9 cellular contexts compared by ENCODE assay signal in the genomic region with DNA sequence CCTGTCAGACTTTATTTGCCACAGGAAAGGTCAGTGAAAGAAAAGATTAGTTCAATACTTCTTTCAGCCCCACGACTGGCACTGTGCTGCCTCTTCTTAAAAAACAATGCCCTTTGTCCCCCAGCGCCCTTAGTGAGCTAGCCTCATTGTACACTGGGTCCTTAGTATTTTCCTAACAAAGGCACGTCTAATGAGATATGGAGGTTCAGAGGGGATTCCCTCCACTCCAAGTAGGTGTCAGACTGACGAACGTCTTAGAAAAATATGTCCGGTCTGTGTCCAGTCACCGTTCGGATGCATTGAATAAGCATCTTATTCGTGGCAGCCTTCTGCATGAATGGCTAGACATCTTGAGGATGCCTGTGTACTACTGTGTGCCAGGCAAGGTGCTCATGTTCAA. TPM values are rescaled to one million over a fixed set of nuclear protein-coding genes. Genes with fewer than 3 reads are reported as not detected.
DNase-seq lines count a peak whose midpoint lies in the region; ATAC-seq and FAIRE-seq lines count a peak whose summit lies in the region.
"Had no signal": no experiment of that assay in that cellular context is flagged by ENCODE, and none has a peak within 500 bp of the region (broad histone marks: within the 10 kb centered on the region; RNA-seq: fewer than 3 reads in every experiment).

No MANE protein-coding gene starts in this region.

- peaks cover 14% of the 10 kb centered on the region for H3K4me1 ChIP-seq in skeletal muscle satellite cell (ENCODE audit: control insufficient read depth, insufficient read depth, low read length)

- ATAC-seq in T-helper 17 cell (no peak), HG03520 (IDR thresholded peaks at IDR 0.05; ENCODE audit: unreplicated experiment) (no peak)

- H3K9me3 ChIP-seq in T-helper 17 cell (ENCODE audit: control insufficient read depth, low read length, poor library complexity, severe bottlenecking): no peaks in the 10 kb centered on the region
- no peaks in the 10 kb centered on the region for H3K9me3 ChIP-seq in skeletal muscle satellite cell (replicated peaks; ENCODE audit: low read length)

- H3K27me3 ChIP-seq in skeletal muscle satellite cell (ENCODE audit: control insufficient read depth, insufficient read depth, low read length): no peaks in the 10 kb centered on the region

- H3K4me3 ChIP-seq in skeletal muscle satellite cell (ENCODE audit: low read length): peak overlapping the region; percentile 88

- H3K27ac Mint-ChIP-seq in T-helper 17 cell: no peak overlapping the region

- peaks cover 19% of the 10 kb centered on the region for H3K4me1 Mint-ChIP-seq in T-helper 17 cell

- H3K36me3 ChIP-seq in skeletal muscle satellite cell (ENCODE audit: insufficient read depth, low read length): peaks cover 16% of the 10 kb centered on the region

- peak overlapping the region; percentile 89 for H3K4me3 Mint-ChIP-seq in T-helper 17 cell

- H3K36me3 Mint-ChIP-seq in T-helper 17 cell (ENCODE audit: low read depth): no peaks in the 10 kb centered on the region

- H3K4me2 ChIP-seq in skeletal muscle satellite cell (ENCODE audit: low read length): peak overlapping the region; percentile 98

- H3K27me3 Mint-ChIP-seq in T-helper 17 cell: no peaks in the 10 kb centered on the region

- peak overlapping the region; percentile 92 for H3K9ac ChIP-seq in skeletal muscle satellite cell (ENCODE audit: low read depth, low read length)

- no peak for FAIRE-seq in frontal cortex (lab: Jason Lieb, UNC)
- FAIRE-seq: A204.1 had no signal

- DNase-seq in DMS53 (lab: John Stamatoyannopoulos, UW) (peak; percentile 66), DMS53 treated with DMSO at 0.1 percent for 48 hours (lab: John Stamatoyannopoulos, UW; ENCODE audit: unreplicated experiment) (no peak), T-helper 17 cell (no peak), frontal cortex (ENCODE audit: low spot score in 2 of 2) (peak; percentile 17 to 50), NCI-H524 treated with DMSO at 0.1 percent for 48 hours (lab: John Stamatoyannopoulos, UW) (no peak)
- DNase-seq in effector CD8-positive, alpha-beta T cell (lab: John Stamatoyannopoulos, UW): no peak

RNA-seq across cellular contexts. Expression of a gene that starts 1.1 kb away (rescaled TPM):
- 10 to 100 TPM in 1 of 2 donors, 1 to 10 TPM in 1; 9.9 to 10.8 TPM for total RNA-seq in T-helper 17 cell
- 29.8 TPM for total RNA-seq in frontal cortex
- 21.0 and 31.9 TPM in 2 replicates for total RNA-seq in skeletal muscle satellite cell (2012; rRNA removed)

RNA-seq across cellular contexts. Expression of a gene that starts 36.2 kb away (rescaled TPM):
- 10 to 100 TPM; 63.3 to 87.3 TPM for total RNA-seq in T-helper 17 cell
- total RNA-seq in frontal cortex: 134 TPM
- 149 and 180 TPM in 2 replicates for total RNA-seq in skeletal muscle satellite cell (2012; rRNA removed)

Comparison
In these comparisons a context has a peak if more than half of its experiments do, and no peak if none do; other contexts are left out.
1. DNase-seq: peak in DMS53 (single experiment) and frontal cortex (2 of 2); none in DMS53 treated with DMSO at 0.1 percent for 48 hours (single experiment), T-helper 17 cell (0 of 3), effector CD8-positive, alpha-beta T cell (single experiment) and NCI-H524 treated with DMSO at 0.1 percent for 48 hours (single experiment).